Comparison of ENCODE assay signal across 1 cellular context in genomic region chr2:885230-886071, GRCh38.
TF ChIP-seq lines count a peak whose summit lies in the region.

No MANE protein-coding gene starts in this region.

TF ChIP-seq in H1, 55 proteins besides CTCF, POLR2A, EP300 and RAD21 (continued from another document):
- no peak for TF ChIP-seq CHD7 (IDR thresholded peaks at IDR 0.05; ENCODE audit: insufficient replicate concordance, low read length)
- TF ChIP-seq SP4 (IDR thresholded peaks at IDR 0.05; ENCODE audit: low read length): no peak
- no peak for TF ChIP-seq TAF7 (optimal IDR thresholded peaks at IDR 0.05; ENCODE audit: borderline replicate concordance, low read depth, low read length)
- no peak for TF ChIP-seq CTBP2 (IDR thresholded peaks at IDR 0.05; ENCODE audit: borderline replicate concordance, insufficient read depth, insufficient read length, low read length)
- no peak for TF ChIP-seq HDAC6 (IDR thresholded peaks at IDR 0.05; ENCODE audit: low read depth, low read length)
- no peak for TF ChIP-seq TCF12 (IDR thresholded peaks at IDR 0.05; ENCODE audit: low read depth, low read length)
